23 cellular contexts compared by ENCODE assay signal in genomic region chrX:137424679-137425078, GRCh38.
A peak's percentile ranks its signal among the peaks of the same experiment; 100 is the strongest.
DNase-seq lines count a peak whose midpoint lies in the region; ATAC-seq and TF ChIP-seq lines count a peak whose summit lies in the region.
"Had no signal": no experiment of that assay in that cellular context is flagged by ENCODE, and none has a peak within 500 bp of the region (broad histone marks: within the 10 kb centered on the region; RNA-seq: fewer than 3 reads in every experiment).

No MANE protein-coding gene starts in this region.

- H3K4me1 Mint-ChIP-seq in GM23338 (peaks cover 23% of the 10 kb centered on the region), brain (peaks cover 16% of the 10 kb centered on the region), neural crest cell (peaks cover 14% of the 10 kb centered on the region)

- H3K4me3 ChIP-seq in GM23338 (peak overlapping the region; percentile 60), iPS-18a (ENCODE audit: low read length) (peak overlapping the region; percentile 56), prostate gland (no peak overlapping the region), GM23248 (no peak overlapping the region)
- H3K4me3 ChIP-seq: BLaER1, GM12878, K562, SJCRH30 had no signal

- intact Hi-C loops in prostate gland (cut with DNase I), result no loop called here

- no peak for TF ChIP-seq CTCF in GM23338 (conservative IDR thresholded peaks at IDR 0.05; ENCODE audit: low read depth in 2 of 2)
- no peak for TF ChIP-seq CTCF in brain (conservative IDR thresholded peaks at IDR 0.05)
- TF ChIP-seq CTCF in neural crest cell (conservative IDR thresholded peaks at IDR 0.05), result no peak
- TF ChIP-seq CTCF in prostate gland (IDR thresholded peaks at IDR 0.05), result no peak

- H3K27ac Mint-ChIP-seq in GM23338 (no peak overlapping the region), brain (peak overlapping the region in 1 of 5 experiments; percentile 25), neural crest cell (ENCODE audit: unreplicated experiment) (no peak overlapping the region)
- H3K27ac Mint-ChIP-seq: CD8-positive, alpha-beta memory T cell had no signal

- H3K9me3 Mint-ChIP-seq in GM23338, result no peaks in the 10 kb centered on the region; the same call in 2 of the 3 replicates
- peaks cover 0 to 6% (median 0%) of the 10 kb centered on the region in 5 experiments for H3K9me3 Mint-ChIP-seq in brain
- no peaks in the 10 kb centered on the region for H3K9me3 Mint-ChIP-seq in neural crest cell

- peaks cover 44% of the 10 kb centered on the region for H3K27me3 Mint-ChIP-seq in GM23338 (ENCODE audit: insufficient read depth, low read depth, poor library complexity)
- peaks cover 84% of the 10 kb centered on the region for H3K27me3 Mint-ChIP-seq in brain
- H3K27me3 Mint-ChIP-seq in neural crest cell (ENCODE audit: low read depth), result peaks cover 93% of the 10 kb centered on the region

- H3K36me3 Mint-ChIP-seq in GM23338 (ENCODE audit: low read depth) (no peaks in the 10 kb centered on the region), brain (no peaks in the 10 kb centered on the region), neural crest cell (ENCODE audit: low read depth) (no peaks in the 10 kb centered on the region)
- H3K36me3 Mint-ChIP-seq: CD8-positive, alpha-beta memory T cell had no signal

- peak; percentile 6 for ATAC-seq in GM23338
- ATAC-seq in GM19328 (IDR thresholded peaks at IDR 0.05; ENCODE audit: unreplicated experiment), result no peak
- ATAC-seq in GM21526 (IDR thresholded peaks at IDR 0.05; ENCODE audit: low FRiP score, unreplicated experiment), result no peak
- ATAC-seq: GM12878, HCT116, K562, PC-3 had no signal

- H4K20me1 ChIP-seq in GM23338 (replicated peaks; ENCODE audit: insufficient read depth), result no peaks in the 10 kb centered on the region
- no peaks in the 10 kb centered on the region for H4K20me1 ChIP-seq in GM23248 (ENCODE audit: insufficient read depth)
- H4K20me1 ChIP-seq: BLaER1 had no signal

- H3K9ac ChIP-seq in iPS-18a (ENCODE audit: low read length) (no peak overlapping the region), GM23248 (no peak overlapping the region)
- H3K9ac ChIP-seq: BLaER1 had no signal

- no peak for TF ChIP-seq POLR2A in prostate gland (IDR thresholded peaks at IDR 0.05)

- no peak overlapping the region for H3K27ac ChIP-seq in GM23338 (ENCODE audit: low read depth)
- H3K27ac ChIP-seq in iPS-18a (ENCODE audit: low read length), result no peak overlapping the region
- no peak overlapping the region for H3K27ac ChIP-seq in prostate gland
- no peak overlapping the region for H3K27ac ChIP-seq in GM23248
- H3K27ac ChIP-seq: BLaER1, SJCRH30 had no signal

- H3K79me2 ChIP-seq in GM23338 (replicated peaks; ENCODE audit: insufficient read depth) (no peaks in the 10 kb centered on the region), GM23248 (ENCODE audit: insufficient read depth) (no peaks in the 10 kb centered on the region)

- in situ Hi-C loops in GM23248 (cut with MboI), result no loop called here

- peak overlapping the region; percentile 74 for H3K4me3 Mint-ChIP-seq in GM23338
- peak overlapping the region in 3 of 5 experiments; percentile 51 to 84 (median 83) for H3K4me3 Mint-ChIP-seq in brain
- H3K4me3 Mint-ChIP-seq in neural crest cell, result peak overlapping the region; percentile 31
- H3K4me3 Mint-ChIP-seq: CD8-positive, alpha-beta memory T cell had no signal

- H3K4me2 ChIP-seq in GM23338, result peak overlapping the region; percentile 81
- H3K4me2 ChIP-seq in GM23248 (ENCODE audit: unreplicated experiment), result no peak overlapping the region
- H3K4me2 ChIP-seq: BLaER1 had no signal

- H3F3A ChIP-seq in GM23338 (replicated peaks; ENCODE audit: low read depth), result 0 out of 2 replicates have a peak, but pooled peaks cover 3% of the 10 kb centered on the region
- no peaks in the 10 kb centered on the region for H3F3A ChIP-seq in GM23248 (ENCODE audit: insufficient read depth)

- H3K9me3 ChIP-seq in iPS-18a (ENCODE audit: control insufficient read depth, low read depth, low read length) (peaks cover 5% of the 10 kb centered on the region), prostate gland (no peaks in the 10 kb centered on the region), GM23248 (ENCODE audit: low read depth) (no peaks in the 10 kb centered on the region)
- H3K9me3 ChIP-seq: SJCRH30 had no signal

- H3K4me1 ChIP-seq in GM23338 (ENCODE audit: insufficient read depth) (peaks cover 18% of the 10 kb centered on the region; the same call in 1 of the 2 replicates), iPS-18a (ENCODE audit: control insufficient read depth, low read depth, low read length) (peaks cover 7% of the 10 kb centered on the region), prostate gland (replicated peaks) (no peaks in the 10 kb centered on the region), GM23248 (ENCODE audit: insufficient read depth) (no peaks in the 10 kb centered on the region)
- H3K4me1 ChIP-seq: BLaER1, SJCRH30 had no signal

- H2AFZ ChIP-seq in GM23338 (no peak overlapping the region), GM23248 (no peak overlapping the region)

- 8% methylated on average over 7 of the region's 15 CpGs for WGBS in prostate gland
- 15 to 20% methylated on average over 2 to 15 of the region's 15 CpGs for WGBS in GM23248 (ENCODE audit: low coverage in 1 of 2, low lambda C conversion rate in 2 of 2, missing lambda C conversion rate in 2 of 2), 2 experiments

- no peaks in the 10 kb centered on the region for H3K36me3 ChIP-seq in GM23338 (ENCODE audit: insufficient read depth)
- no peaks in the 10 kb centered on the region for H3K36me3 ChIP-seq in iPS-18a (ENCODE audit: control insufficient read depth, low read depth, low read length)
- H3K36me3 ChIP-seq in prostate gland, result no peaks in the 10 kb centered on the region
- no peaks in the 10 kb centered on the region for H3K36me3 ChIP-seq in GM23248 (ENCODE audit: low read depth)
- H3K36me3 ChIP-seq: BLaER1, SJCRH30 had no signal

- H3K9me2 ChIP-seq in GM23338 (ENCODE audit: insufficient read depth), result no peaks in the 10 kb centered on the region
- no peaks in the 10 kb centered on the region for H3K9me2 ChIP-seq in GM23248 (ENCODE audit: insufficient read depth)

- DNase-seq in GM23338 (ENCODE audit: low spot score), result peak; percentile 73
- DNase-seq in neural crest cell (ENCODE audit: low read depth, low spot score), result no peak
- DNase-seq in prostate gland (ENCODE audit: low spot score), result no peak
- DNase-seq in GM23248, result no peak
- DNase-seq: CD8-positive, alpha-beta memory T cell; DMS79; GDM1; MV-4-11; NCI-H1417; NCI-H187 treated with DMSO at 0.1 percent for 48 hours; NCI-H345; NCI-H526; NK-92 treated with Interleukin-12 subunit alpha and Interleukin-12 subunit beta, amount 100 ng/mL, for 24 hours; PC-3; SJCRH30 had no signal

- H3K27me3 ChIP-seq in GM23338 (ENCODE audit: insufficient read depth) (peaks cover 77% of the 10 kb centered on the region), iPS-18a (ENCODE audit: control insufficient read depth, insufficient read depth, low read length) (peaks cover 68% of the 10 kb centered on the region), prostate gland (replicated peaks; ENCODE audit: insufficient read depth) (peaks cover 2% of the 10 kb centered on the region), GM23248 (replicated peaks; ENCODE audit: insufficient read depth) (peaks cover 4% of the 10 kb centered on the region; the same call in 1 of the 2 replicates)
- H3K27me3 ChIP-seq: SJCRH30 had no signal

Comparison
In these comparisons a context has a peak if more than half of its experiments do, and no peak if none do; other contexts are left out.
1. H3K4me3 ChIP-seq: peak in GM23338 (single experiment) and iPS-18a (single experiment); none in prostate gland (0 of 2) and GM23248 (single experiment).
2. H3K4me3 Mint-ChIP-seq: peak in every context shown above with its lines; median percentile 83 in brain; 74 in GM23338; 31 in neural crest cell.